36 cellular contexts compared by ENCODE assay signal in the genomic region with DNA sequence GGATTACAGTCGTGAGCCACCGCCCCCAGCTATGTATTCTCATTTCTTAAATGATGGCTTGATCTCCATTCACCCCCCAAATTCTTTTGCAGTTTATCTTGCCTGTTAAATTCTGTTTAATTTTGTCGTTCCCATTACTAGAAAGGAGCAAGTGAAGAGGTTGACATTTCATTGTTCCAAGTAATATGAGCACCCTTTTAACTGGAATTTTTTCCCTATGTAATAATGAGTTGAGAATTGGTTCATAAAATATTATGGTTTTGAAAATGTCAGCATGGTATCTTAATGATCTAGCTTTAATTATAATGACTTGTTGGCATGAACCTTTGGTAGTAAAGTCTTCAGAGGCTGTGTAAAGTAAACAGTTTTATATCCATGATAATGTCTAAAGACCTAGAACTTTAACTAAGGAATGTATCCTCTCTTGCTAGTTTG. TPM values are rescaled to one million over a fixed set of nuclear protein-coding genes. Genes with fewer than 3 reads are reported as not detected.
"Had no signal": no experiment of that assay in that cellular context is flagged by ENCODE, and none has a peak within 500 bp of the region (broad histone marks: within the 10 kb centered on the region; RNA-seq: fewer than 3 reads in every experiment).

No MANE protein-coding gene starts in this region.

- H3K4me2 ChIP-seq: SK-N-SH had no signal

- H3K27me3 Mint-ChIP-seq: activated B cell treated with CpG ODN at 0.5 μM for 24 hours; activated CD8-positive, alpha-beta T cell treated with anti-CD3 and anti-CD28 coated beads for 36 hours; activated naive CD4-positive, alpha-beta T cell treated with anti-CD3 and anti-CD28 coated beads, Interleukin-2, amount 50 U/mL, for 24 hours; activated naive CD8-positive, alpha-beta T cell treated with anti-CD3 and anti-CD28 coated beads, Interleukin-2, amount 10 ng/mL, durations not matched to agents 7 days and 5 days; activated T-helper 17 cell treated with anti-CD3 and anti-CD28 coated beads, Interleukin-2, amount 50 U/mL, for 72 hours; central memory CD8-positive, alpha-beta T cell had no signal

- H3K27ac Mint-ChIP-seq: activated B cell treated with CpG ODN at 0.5 μM for 24 hours; activated CD8-positive, alpha-beta T cell treated with anti-CD3 and anti-CD28 coated beads for 36 hours; activated naive CD4-positive, alpha-beta T cell treated with anti-CD3 and anti-CD28 coated beads, Interleukin-2, amount 50 U/mL, for 24 hours; activated naive CD8-positive, alpha-beta T cell treated with anti-CD3 and anti-CD28 coated beads, Interleukin-2, amount 10 ng/mL, durations not matched to agents 7 days and 5 days; activated T-cell treated with anti-CD3 and anti-CD28 coated beads, Interleukin-2, amount 50 U/mL, for 72 hours; activated T-helper 17 cell treated with anti-CD3 and anti-CD28 coated beads, Interleukin-2, amount 50 U/mL, for 72 hours; T-helper 1 cell treated with Interleukin-12 subunit alpha and Interleukin-12 subunit beta and Interleukin-4 antibody, amounts not matched to agents 30 μg/mL and 1 μg/mL, for 36 hours had no signal

- H3K4me1 Mint-ChIP-seq: activated naive CD8-positive, alpha-beta T cell treated with anti-CD3 and anti-CD28 coated beads, Interleukin-2, amount 10 ng/mL, durations not matched to agents 7 days and 5 days had no signal

- H3K27me3 ChIP-seq: ascending aorta, cardiac muscle cell, MG63 had no signal

- H3K4me3 Mint-ChIP-seq: activated B cell treated with CpG ODN at 0.5 μM for 24 hours; activated CD8-positive, alpha-beta T cell treated with anti-CD3 and anti-CD28 coated beads for 36 hours; activated naive CD4-positive, alpha-beta T cell treated with anti-CD3 and anti-CD28 coated beads, Interleukin-2, amount 50 U/mL, for 24 hours; activated naive CD8-positive, alpha-beta T cell treated with anti-CD3 and anti-CD28 coated beads, Interleukin-2, amount 10 ng/mL, durations not matched to agents 7 days and 5 days; activated T-cell treated with anti-CD3 and anti-CD28 coated beads, Interleukin-2, amount 50 U/mL, for 72 hours; activated T-helper 17 cell treated with anti-CD3 and anti-CD28 coated beads, Interleukin-2, amount 50 U/mL, for 72 hours; central memory CD8-positive, alpha-beta T cell; T-helper 1 cell treated with Interleukin-12 subunit alpha and Interleukin-12 subunit beta and Interleukin-4 antibody, amounts not matched to agents 30 μg/mL and 1 μg/mL, for 36 hours had no signal

- H3K9ac ChIP-seq: SK-N-SH had no signal

- ATAC-seq: activated CD8-positive, alpha-beta T cell treated with anti-CD3 and anti-CD28 coated beads for 36 hours; activated T-cell treated with anti-CD3 and anti-CD28 coated beads, Interleukin-2, amount 50 U/mL, for 72 hours; activated T-helper 17 cell treated with anti-CD3 and anti-CD28 coated beads, Interleukin-2, amount 50 U/mL, for 72 hours; Panc1 had no signal

- H3K9me3 ChIP-seq: ascending aorta, MG63, SJSA1, SK-N-SH had no signal

- H3K4me3 ChIP-seq: ascending aorta, cardiac muscle cell, MG63, SJSA1 had no signal

- H3K27ac ChIP-seq: ascending aorta, cardiac muscle cell, SJSA1, VCaP had no signal

- H3K36me3 ChIP-seq: ascending aorta, cardiac muscle cell, MG63, SJSA1 had no signal

- H3K4me1 ChIP-seq: ascending aorta, SJSA1 had no signal

- DNase-seq: activated B cell treated with CpG ODN at 0.5 μM for 24 hours; activated CD4-positive, alpha-beta T cell treated with anti-CD3 and anti-CD28 coated beads for 48 hours; activated CD4-positive, alpha-beta T cell treated with anti-CD3 and anti-CD28 coated beads, Interleukin-2, amount 50 U/mL, for 4 hours; activated CD4-positive, CD25-positive, alpha-beta regulatory T cell treated with anti-CD3 and anti-CD28 coated beads, Interleukin-2, amount 50 U/mL, for 72 hours; activated CD8-positive, alpha-beta T cell treated with anti-CD3 and anti-CD28 coated beads for 36 hours; activated effector memory CD4-positive, alpha-beta T cell treated with anti-CD3 and anti-CD28 coated beads, Interleukin-2, amount 50 U/mL, for 16 hours; activated naive CD4-positive, alpha-beta T cell; activated naive CD8-positive, alpha-beta T cell treated with anti-CD3 and anti-CD28 coated beads, Interleukin-2, amount 10 ng/mL, durations not matched to agents 7 days and 5 days; activated T-cell treated with anti-CD3 and anti-CD28 coated beads, Interleukin-2, amount 50 U/mL, for 1 hour; activated T-cell treated with anti-CD3 and anti-CD28 coated beads, Interleukin-2, amount 50 U/mL, for 72 hours; amygdala; Kasumi-1; KG1; MG63; NCI-H1048; NCI-H1105 treated with DMSO at 0.1 percent for 48 hours; NCI-H1436; NCI-H1694; NCI-H1930; NCI-H2081 treated with DMSO at 0.1 percent for 48 hours; NCI-H226; NCI-H446 treated with DMSO at 0.1 percent for 48 hours; NCI-H524; SHP77 treated with DMSO at 0.1 percent for 48 hours; SK-N-SH; T-helper 9 cell had no signal

- H3K9me3 Mint-ChIP-seq: activated B cell treated with CpG ODN at 0.5 μM for 24 hours; activated CD8-positive, alpha-beta T cell treated with anti-CD3 and anti-CD28 coated beads for 36 hours; activated naive CD4-positive, alpha-beta T cell treated with anti-CD3 and anti-CD28 coated beads, Interleukin-2, amount 50 U/mL, for 24 hours; activated naive CD8-positive, alpha-beta T cell treated with anti-CD3 and anti-CD28 coated beads, Interleukin-2, amount 10 ng/mL, durations not matched to agents 7 days and 5 days; activated T-cell treated with anti-CD3 and anti-CD28 coated beads, Interleukin-2, amount 50 U/mL, for 72 hours; activated T-helper 17 cell treated with anti-CD3 and anti-CD28 coated beads, Interleukin-2, amount 50 U/mL, for 72 hours; central memory CD8-positive, alpha-beta T cell; T-helper 1 cell treated with Interleukin-12 subunit alpha and Interleukin-12 subunit beta and Interleukin-4 antibody, amounts not matched to agents 30 μg/mL and 1 μg/mL, for 36 hours had no signal

RNA-seq across cellular contexts. Expression of a gene that starts 37.4 kb away (rescaled TPM):
- total RNA-seq: activated B cell treated with CpG ODN at 0.5 μM for 24 hours; activated CD8-positive, alpha-beta memory T cell treated with anti-CD3 and anti-CD28 coated beads for 36 hours; activated CD8-positive, alpha-beta T cell treated with anti-CD3 and anti-CD28 coated beads for 36 hours; activated naive CD8-positive, alpha-beta T cell treated with anti-CD3 and anti-CD28 coated beads, Interleukin-2, amount 10 ng/mL, durations not matched to agents 7 days and 5 days; activated T-cell treated with anti-CD3 and anti-CD28 coated beads, Interleukin-2, amount 50 U/mL, for 72 hours; ascending aorta had no signal
